ENCODE assay signal across 23 cellular contexts in the genomic region with DNA sequence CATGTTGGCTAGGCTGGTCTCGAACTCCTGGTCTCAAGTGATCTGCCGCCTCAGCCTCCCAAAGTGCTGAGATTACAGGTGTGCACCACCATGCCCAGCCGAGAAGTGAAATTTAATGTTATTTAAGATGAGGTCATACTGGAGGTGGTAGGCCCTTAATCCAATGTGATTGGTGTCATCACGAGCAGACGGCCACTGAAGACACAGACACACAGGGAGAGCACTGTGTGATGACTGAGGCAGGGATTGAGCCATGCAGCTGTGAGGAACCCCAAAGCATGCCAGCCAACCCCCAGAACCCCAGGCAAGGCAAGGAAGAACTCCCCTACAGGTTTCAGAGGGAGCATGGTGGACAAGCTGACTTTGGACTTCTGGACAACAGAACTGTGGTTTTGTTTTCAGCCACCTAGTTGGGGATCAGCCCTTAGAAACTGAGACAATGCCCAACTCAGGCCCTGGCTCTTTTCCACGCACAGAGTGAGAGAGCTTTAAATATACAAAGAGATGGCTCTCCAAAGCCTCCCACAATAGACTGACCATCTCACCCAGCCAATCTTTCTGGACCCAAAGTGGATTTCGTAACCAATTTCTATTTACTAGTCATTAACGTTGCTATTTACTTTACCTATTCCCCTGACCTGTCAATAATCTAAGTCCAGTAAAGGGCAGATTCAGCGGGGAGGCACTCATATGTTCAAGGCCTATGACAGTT. TPM values are rescaled to one million over a fixed set of nuclear protein-coding genes. Genes with fewer than 3 reads are reported as not detected.
DNase-seq lines count a peak whose midpoint lies in the region; ATAC-seq, FAIRE-seq and TF ChIP-seq lines count a peak whose summit lies in the region.
"Had no signal": no experiment of that assay in that cellular context is flagged by ENCODE, and none has a peak within 500 bp of the region (broad histone marks: within the 10 kb centered on the region; RNA-seq: fewer than 3 reads in every experiment).

No MANE protein-coding gene starts in this region.

- H3K9me3 ChIP-seq in body of pancreas (no peaks in the 10 kb centered on the region), psoas muscle (no peaks in the 10 kb centered on the region)
- H3K9me3 ChIP-seq: SK-N-SH, vagina had no signal

- H3K4me3 ChIP-seq in body of pancreas, result no peak overlapping the region
- no peak overlapping the region for H3K4me3 ChIP-seq in psoas muscle
- H3K4me3 ChIP-seq: cardiac muscle cell, vagina had no signal

- intact Hi-C loops in body of pancreas (cut with DNase I), result no loop called here
- intact Hi-C loops in psoas muscle (cut with DNase I), result no loop called here

- 81 to 82% methylated on average over 9 of the region's 9 CpGs for WGBS in body of pancreas, 2 donors
- WGBS in psoas muscle, 3 donors, result 66 to 70% (median 69%) methylated on average over 9 of the region's 9 CpGs

- TF ChIP-seq POLR2A in body of pancreas (IDR thresholded peaks at IDR 0.05) (no peak), GM12891 (IDR thresholded peaks at IDR 0.05; ENCODE audit: low read depth, low read length) (no peak)

- peak overlapping the region in 3 of 4 donors; percentile 34 to 83 (median 40) for H3K27ac ChIP-seq in body of pancreas
- peak overlapping the region; percentile 94 for H3K27ac ChIP-seq in psoas muscle
- H3K27ac ChIP-seq in caudate nucleus (ENCODE audit: low read depth, low read length), result no peak overlapping the region
- H3K27ac ChIP-seq: cardiac muscle cell, vagina had no signal

- DNase-seq in NCI-H1092 treated with DMSO at 0.1 percent for 48 hours (lab: John Stamatoyannopoulos, UW) (peak; percentile 36), NCI-H1092 (lab: John Stamatoyannopoulos, UW) (no peak), NCI-H2196 treated with DMSO at 0.1 percent for 48 hours (lab: John Stamatoyannopoulos, UW; ENCODE audit: unreplicated experiment) (peak; percentile 82), body of pancreas (no peak), psoas muscle (no peak), caudate nucleus (lab: John Stamatoyannopoulos, UW) (no peak), GM12891 (ENCODE audit: insufficient read length, low spot score) (no peak)
- DNase-seq: 8988T; activated CD4-positive, alpha-beta memory T cell treated with anti-CD3 and anti-CD28 coated beads for 36 hours; activated CD4-positive, CD25-positive, alpha-beta regulatory T cell; activated naive CD4-positive, alpha-beta T cell; activated T-cell treated with anti-CD3 and anti-CD28 coated beads, Interleukin-2, amount 50 U/mL, for 1 hour; amniotic stem cell; Calu3; NCI-H2081; nucleus accumbens; retina; SK-N-SH; substantia nigra had no signal

- H3K4me1 ChIP-seq in body of pancreas (peaks cover 100% of the 10 kb centered on the region), psoas muscle (peaks cover 73% of the 10 kb centered on the region)

- ATAC-seq in body of pancreas (no peak), psoas muscle (no peak), HG02981 (IDR thresholded peaks at IDR 0.05; ENCODE audit: unreplicated experiment) (no peak)

- H3K27me3 ChIP-seq in body of pancreas (no peaks in the 10 kb centered on the region), psoas muscle (ENCODE audit: insufficient read depth in 3 of 3, low read length in 2 of 3) (no peaks in the 10 kb centered on the region)
- H3K27me3 ChIP-seq: cardiac muscle cell, vagina had no signal

- H3K36me3 ChIP-seq in body of pancreas (replicated peaks in 1 of 2; ENCODE audit: insufficient read depth in 1 of 2, low read depth in 2 of 2) (no peaks in the 10 kb centered on the region), psoas muscle (ENCODE audit: insufficient read depth in 1 of 2, low read depth in 1 of 2) (no peaks in the 10 kb centered on the region)
- H3K36me3 ChIP-seq: cardiac muscle cell, vagina had no signal

- no peak for FAIRE-seq in GM12891 (lab: Jason Lieb, UNC)
- FAIRE-seq: islet of Langerhans had no signal

- TF ChIP-seq CTCF in body of pancreas (IDR thresholded peaks at IDR 0.05) (no peak), psoas muscle (IDR thresholded peaks at IDR 0.05) (no peak)

TF ChIP-seq in GM12891, 5 proteins besides CTCF, POLR2A, EP300 and RAD21:
- no peak for TF ChIP-seq POLR2AphosphoS5 (IDR thresholded peaks at IDR 0.05; ENCODE audit: low read depth, low read length)
- TF ChIP-seq POU2F2 (IDR thresholded peaks at IDR 0.05; ENCODE audit: low read depth, low read length), result no peak
- TF ChIP-seq TAF1 (IDR thresholded peaks at IDR 0.05; ENCODE audit: low read depth, low read length), result no peak
- TF ChIP-seq SPI1 (IDR thresholded peaks at IDR 0.05; ENCODE audit: low read depth, low read length), result no peak
- TF ChIP-seq PAX5 (IDR thresholded peaks at IDR 0.05; ENCODE audit: insufficient read depth, low read length, severe bottlenecking), result no peak
TF ChIP-seq in GM12891: peak in this region for 0.

RNA-seq across cellular contexts. Expression of gene TBC1D8, which starts 34.2 kb away (rescaled TPM):
- total RNA-seq in body of pancreas (100 to 1,000 TPM in 1 of 2 donors, 10 to 100 TPM in 1; 63.8 to 111 TPM), psoas muscle (100 to 1,000 TPM in 1 of 4 donors, 10 to 100 TPM in 2, 1 to 10 TPM in 1; 8.7 to 163 (median 57.0) TPM)
- 10 to 100 TPM; 11.3 to 64.5 (median 50.4) TPM for polyA plus RNA-seq in psoas muscle
- 16.4 TPM for polyA plus RNA-seq in GM12891 (2012; ENCODE audit: low read depth, missing spikeins)

Comparison
In these comparisons a context has a peak if more than half of its experiments do, and no peak if none do; other contexts are left out.
1. DNase-seq: peak in NCI-H1092 treated with DMSO at 0.1 percent for 48 hours (single experiment) and NCI-H2196 treated with DMSO at 0.1 percent for 48 hours (single experiment); none in NCI-H1092 (single experiment), body of pancreas (0 of 4), psoas muscle (0 of 2), caudate nucleus (0 of 61) and GM12891 (single experiment).